ENCODE assay signal across 1 cellular context in the genomic region with DNA sequence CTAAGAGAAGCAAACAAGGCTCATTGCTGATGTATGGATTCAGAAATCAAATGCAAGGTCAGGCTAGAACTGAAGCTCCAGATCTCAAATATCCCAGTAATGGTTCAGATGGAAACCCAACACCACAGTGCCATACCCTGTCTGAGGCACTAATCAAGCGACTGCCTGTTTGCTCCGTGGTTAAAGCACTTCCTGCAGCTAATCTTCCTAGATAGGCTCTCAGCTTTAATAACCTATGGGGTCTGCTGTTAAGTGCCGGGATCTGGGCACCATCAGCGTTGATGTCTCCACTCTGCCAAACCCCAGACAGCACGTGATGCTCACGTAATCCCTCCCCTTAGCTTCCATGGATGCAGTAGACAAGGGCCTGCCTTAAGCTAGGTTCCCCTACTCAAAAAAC.
TF ChIP-seq lines count a peak whose summit lies in the region.

No MANE protein-coding gene starts in this region.

TF ChIP-seq in IMR-90, 13 proteins besides CTCF, POLR2A, EP300 and RAD21:
- TF ChIP-seq FOS (IDR thresholded peaks at IDR 0.05; ENCODE audit: low read depth, low read length) (no peak), MXI1 (IDR thresholded peaks at IDR 0.05; ENCODE audit: borderline replicate concordance, low read depth, low read length) (no peak), NFE2L2 (IDR thresholded peaks at IDR 0.05; ENCODE audit: low read depth, low read length) (no peak), BHLHE40 (IDR thresholded peaks at IDR 0.05; ENCODE audit: low read depth, low read length) (no peak), CHD1 (IDR thresholded peaks at IDR 0.05; ENCODE audit: low read depth, low read length) (no peak), MAZ (IDR thresholded peaks at IDR 0.05; ENCODE audit: borderline replicate concordance, low read depth, low read length) (no peak), RCOR1 (IDR thresholded peaks at IDR 0.05; ENCODE audit: insufficient replicate concordance, low read length) (no peak), SMC3 (IDR thresholded peaks at IDR 0.05; ENCODE audit: low read depth, low read length) (no peak)
- TF ChIP-seq, protein P1, sequence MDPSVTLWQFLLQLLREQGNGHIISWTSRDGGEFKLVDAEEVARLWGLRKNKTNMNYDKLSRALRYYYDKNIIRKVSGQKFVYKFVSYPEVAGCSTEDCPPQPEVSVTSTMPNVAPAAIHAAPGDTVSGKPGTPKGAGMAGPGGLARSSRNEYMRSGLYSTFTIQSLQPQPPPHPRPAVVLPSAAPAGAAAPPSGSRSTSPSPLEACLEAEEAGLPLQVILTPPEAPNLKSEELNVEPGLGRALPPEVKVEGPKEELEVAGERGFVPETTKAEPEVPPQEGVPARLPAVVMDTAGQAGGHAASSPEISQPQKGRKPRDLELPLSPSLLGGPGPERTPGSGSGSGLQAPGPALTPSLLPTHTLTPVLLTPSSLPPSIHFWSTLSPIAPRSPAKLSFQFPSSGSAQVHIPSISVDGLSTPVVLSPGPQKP (IDR thresholded peaks at IDR 0.05; ENCODE audit: borderline replicate concordance, low read depth, low read length) = no peak
- TF ChIP-seq, protein P2, sequence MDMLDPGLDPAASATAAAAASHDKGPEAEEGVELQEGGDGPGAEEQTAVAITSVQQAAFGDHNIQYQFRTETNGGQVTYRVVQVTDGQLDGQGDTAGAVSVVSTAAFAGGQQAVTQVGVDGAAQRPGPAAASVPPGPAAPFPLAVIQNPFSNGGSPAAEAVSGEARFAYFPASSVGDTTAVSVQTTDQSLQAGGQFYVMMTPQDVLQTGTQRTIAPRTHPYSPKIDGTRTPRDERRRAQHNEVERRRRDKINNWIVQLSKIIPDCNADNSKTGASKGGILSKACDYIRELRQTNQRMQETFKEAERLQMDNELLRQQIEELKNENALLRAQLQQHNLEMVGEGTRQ (IDR thresholded peaks at IDR 0.05; ENCODE audit: low read depth, low read length) = no peak
TF ChIP-seq in IMR-90: peak in this region for 0.
